8 cellular contexts compared by ENCODE assay signal in the genomic region with DNA sequence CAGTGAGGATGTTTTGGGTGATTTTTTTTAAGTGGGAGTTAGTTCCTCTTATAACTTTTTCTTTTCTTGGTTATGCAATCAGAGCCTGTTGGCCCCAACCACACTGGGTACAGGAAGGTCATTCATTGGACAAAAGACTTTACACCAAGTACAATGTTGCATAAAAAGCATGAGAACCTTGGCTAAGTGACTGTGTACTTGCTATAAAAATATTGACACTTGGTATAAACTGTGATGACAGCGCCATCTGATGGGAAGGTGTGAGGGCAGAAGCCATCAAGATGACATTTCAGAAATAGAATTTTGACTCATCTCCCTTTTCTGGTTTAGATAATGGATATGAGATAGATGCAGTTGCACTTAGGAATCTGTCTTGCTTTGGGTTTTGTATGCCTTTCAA.
A peak's percentile ranks its signal among the peaks of the same experiment; 100 is the strongest.
DNase-seq lines count a peak whose midpoint lies in the region; ATAC-seq, FAIRE-seq and TF ChIP-seq lines count a peak whose summit lies in the region.

No MANE protein-coding gene starts in this region.

- H2AFZ ChIP-seq in OCI-LY7 (ENCODE audit: low read length): no peak overlapping the region

- POLR2A ChIA-PET in OCI-LY7 (lab: Charles Lee): interaction anchor here (0.6 kb wide), 2 partner anchors 497 to 768 kb away, joined by 3 read pairs; no protein-coding TSS in a partner anchor

- H3K27me3 Mint-ChIP-seq in CD14-positive monocyte (ENCODE audit: low read depth in 3 of 3): peaks cover 0 to 2% (median 2%) of the 10 kb centered on the region in 3 donors

- TF ChIP-seq CTCF in CD14-positive monocyte (IDR thresholded peaks at IDR 0.05) (peak; percentile 76), OCI-LY7 (conservative IDR thresholded peaks at IDR 0.05; ENCODE audit: low read length) (peak; percentile 87), ascending aorta (IDR thresholded peaks at IDR 0.05) (peak; percentile 41 to 55 (median 51))

- peak; percentile 98 for FAIRE-seq in islet of Langerhans (lab: Jason Lieb, UNC)

- no TSS peak for BruUV-seq in OCI-LY7 (replicated peaks; lab: Mats Ljungman, UMichigan)

- no peak overlapping the region for H3K4me2 ChIP-seq in OCI-LY7 (ENCODE audit: low read length)

- H3K4me3 ChIP-seq in OCI-LY7 (ENCODE audit: low read depth, low read length, poor library complexity, severe bottlenecking) (no peak overlapping the region), ascending aorta (no peak overlapping the region)

- peak; percentile 65 for DNase-seq in CD14-positive monocyte (ENCODE audit: low spot score)
- DNase-seq in HT-29 (ENCODE audit: low spot score): peak; percentile 83
- DNase-seq in OCI-LY7 (ENCODE audit: low spot score): peak; percentile 62
- peak in 1 of 2 donors; percentile 75 for DNase-seq in ascending aorta (ENCODE audit: low spot score in 2 of 2)
- DNase-seq in stimulated activated CD4-positive, alpha-beta T cell treated with anti-CD3 and anti-CD28 coated beads, Interleukin-4, amount 100 ng/mL, for 48 hours (ENCODE audit: low read depth in 2 of 2): peak; percentile 15 to 32
- DNase-seq in effector CD8-positive, alpha-beta T cell (lab: John Stamatoyannopoulos, UW): no peak

- CTCF ChIA-PET in OCI-LY7 (lab: Charles Lee; ENCODE audit: unreplicated experiment): no interaction called here

- no peaks in the 10 kb centered on the region for H3K27me3 ChIP-seq in ascending aorta

- ATAC-seq in GM18870 (IDR thresholded peaks at IDR 0.05; ENCODE audit: unreplicated experiment): peak; percentile 59

- H3K79me2 ChIP-seq in OCI-LY7 (ENCODE audit: insufficient read depth, low read depth, low read length): no peaks in the 10 kb centered on the region

- H3K4me1 ChIP-seq in OCI-LY7 (ENCODE audit: insufficient read depth, low read length, poor library complexity, severe bottlenecking) (no peaks in the 10 kb centered on the region), ascending aorta (no peaks in the 10 kb centered on the region)

- peak overlapping the region; percentile 87 to 96 (median 95) for H3K27ac Mint-ChIP-seq in CD14-positive monocyte

- no peaks in the 10 kb centered on the region for H3K9me3 Mint-ChIP-seq in CD14-positive monocyte

- no peak overlapping the region for H3K4me3 Mint-ChIP-seq in CD14-positive monocyte

- H3K9me3 ChIP-seq in OCI-LY7 (ENCODE audit: low read length) (no peaks in the 10 kb centered on the region), ascending aorta (no peaks in the 10 kb centered on the region)

- H3K27ac ChIP-seq in OCI-LY7 (ENCODE audit: low read depth, low read length, poor library complexity, severe bottlenecking) (no peak overlapping the region), ascending aorta (no peak overlapping the region)

- intact Hi-C loops in CD14-positive monocyte (cut with micrococcal nuclease) (loop anchor here (5.0 to 10.0 kb wide), 5 partner anchors 128 to 405 kb away; partner anchors contain the start of gene CCDC6 (in 1 of the 2)), OCI-LY7 (cut with micrococcal nuclease; ENCODE audit: unreplicated experiment) (loop anchor here (1.0 to 10.0 kb wide), 3 partner anchors 200 to 788 kb away; no protein-coding TSS in a partner anchor), ascending aorta (cut with DNase I) (loop anchor here (2.0 to 10.0 kb wide), 2 partner anchors 408 to 788 kb away; no protein-coding TSS in a partner anchor)

- H3K9me2 ChIP-seq in OCI-LY7 (ENCODE audit: insufficient read depth, low read length): no peaks in the 10 kb centered on the region

- no peaks in the 10 kb centered on the region for H4K20me1 ChIP-seq in OCI-LY7 (ENCODE audit: insufficient read depth, low read length)

- no peaks in the 10 kb centered on the region for H3K36me3 Mint-ChIP-seq in CD14-positive monocyte

- H3K4me1 Mint-ChIP-seq in CD14-positive monocyte: peaks cover 38% of the 10 kb centered on the region

- H3K36me3 ChIP-seq in OCI-LY7 (ENCODE audit: insufficient read depth, low read length): no peaks in the 10 kb centered on the region
- H3K36me3 ChIP-seq in ascending aorta: no peaks in the 10 kb centered on the region
